Comparison of ENCODE assay signal across 14 cellular contexts in genomic region chr22:20522134-20522827, GRCh38. TPM values are rescaled to one million over a fixed set of nuclear protein-coding genes. Genes with fewer than 3 reads are reported as not detected.
DNase-seq lines count a peak whose midpoint lies in the region; ATAC-seq lines count a peak whose summit lies in the region.
"Had no signal": no experiment of that assay in that cellular context is flagged by ENCODE, and none has a peak within 500 bp of the region (broad histone marks: within the 10 kb centered on the region; RNA-seq: fewer than 3 reads in every experiment).

No MANE protein-coding gene starts in this region.

- H2BK5ac ChIP-seq in trophoblast cell (ENCODE audit: low read depth, low read length, poor library complexity), result no peak overlapping the region

- peaks cover 4% of the 10 kb centered on the region for H3K79me1 ChIP-seq in trophoblast cell (ENCODE audit: low read length)

- no peak overlapping the region for H3K23ac ChIP-seq in trophoblast cell (ENCODE audit: low read length)

- H3K27ac ChIP-seq in epithelial cell of prostate, result peak overlapping the region; percentile 98
- no peak overlapping the region for H3K27ac ChIP-seq in trophoblast cell (ENCODE audit: low read depth, low read length)

- peaks cover 11% of the 10 kb centered on the region for H3K79me2 ChIP-seq in trophoblast cell (ENCODE audit: control insufficient read depth, insufficient read depth, low read length, poor library complexity)

- H3K18ac ChIP-seq in trophoblast cell (ENCODE audit: low read length), result peak overlapping the region; percentile 17

- no peaks in the 10 kb centered on the region for H3K9me3 ChIP-seq in trophoblast cell (ENCODE audit: insufficient read depth, low read depth, low read length)

- H3K4ac ChIP-seq in trophoblast cell (ENCODE audit: low read depth, low read length), result peak overlapping the region; percentile 64

- no CpG with 5 or more reads among the region's 7 CpGs for WGBS in trophoblast cell (ENCODE audit: extremely low coverage, insufficient coverage, insufficient read length)

- no peak overlapping the region for H3K4me2 ChIP-seq in trophoblast cell (ENCODE audit: low read length)

- peaks cover 52% of the 10 kb centered on the region for H3K36me3 Mint-ChIP-seq in activated CD4-positive, alpha-beta T cell treated with anti-CD3 and anti-CD28 coated beads, Interleukin-2, amount 10 ng/mL, durations not matched to agents 7 days and 5 days (ENCODE audit: low read depth)
- H3K36me3 Mint-ChIP-seq in T-cell, result peaks cover 35% of the 10 kb centered on the region

- peaks cover 24 to 31% of the 10 kb centered on the region in 2 experiments for H3K36me3 ChIP-seq in trophoblast cell (ENCODE audit: control insufficient read depth in 1 of 2, insufficient read depth in 2 of 2, low read length in 2 of 2)

- H3K4me1 Mint-ChIP-seq in activated CD4-positive, alpha-beta T cell treated with anti-CD3 and anti-CD28 coated beads, Interleukin-2, amount 10 ng/mL, durations not matched to agents 7 days and 5 days, result peaks cover 61% of the 10 kb centered on the region
- H3K4me1 Mint-ChIP-seq in T-cell, result peaks cover 76 to 80% (median 80%) of the 10 kb centered on the region in 3 donors

- H3K27me3 ChIP-seq in trophoblast cell (ENCODE audit: insufficient read depth, low read length), result no peaks in the 10 kb centered on the region

- H2BK120ac ChIP-seq in trophoblast cell (ENCODE audit: insufficient read depth, low read length, poor library complexity), result no peak overlapping the region

- no peak overlapping the region for H4K12ac ChIP-seq in trophoblast cell (ENCODE audit: low read depth, low read length)

- H3K4me1 ChIP-seq in trophoblast cell (ENCODE audit: control insufficient read depth in 1 of 2, insufficient read depth in 2 of 2, low read length in 2 of 2), result peaks cover 5% of the 10 kb centered on the region in 2 experiments

- no peak overlapping the region for H2AK5ac ChIP-seq in trophoblast cell (ENCODE audit: low read length)

- H2AFZ ChIP-seq in trophoblast cell (ENCODE audit: insufficient read depth, low read length, poor library complexity), result no peak overlapping the region

- H3K9me3 Mint-ChIP-seq in activated CD4-positive, alpha-beta T cell treated with anti-CD3 and anti-CD28 coated beads, Interleukin-2, amount 10 ng/mL, durations not matched to agents 7 days and 5 days, result no peaks in the 10 kb centered on the region
- no peaks in the 10 kb centered on the region for H3K9me3 Mint-ChIP-seq in T-cell

- no peak overlapping the region for H3K14ac ChIP-seq in trophoblast cell (ENCODE audit: low read length)

- H3K27ac Mint-ChIP-seq in activated CD4-positive, alpha-beta T cell treated with anti-CD3 and anti-CD28 coated beads, Interleukin-2, amount 10 ng/mL, durations not matched to agents 7 days and 5 days, result peak overlapping the region; percentile 74
- peak overlapping the region; percentile 84 to 89 for H3K27ac Mint-ChIP-seq in T-cell

- CTCF ChIA-PET in activated CD4-positive, alpha-beta T cell treated with anti-CD3 and anti-CD28 coated beads, Interleukin-2, amount 10 ng/mL, durations not matched to agents 7 days and 5 days (lab: Charles Lee), result no interaction called here
- CTCF ChIA-PET in T-cell (lab: Charles Lee), result interaction anchor here in 1 of 2 donors (0.6 kb wide), 1 partner anchor 15 kb away, joined by 3 read pairs; the partner anchor contains the start of gene MED15

- no peak overlapping the region for H4K91ac ChIP-seq in trophoblast cell (ENCODE audit: low read depth, low read length)

- H3K9ac ChIP-seq in trophoblast cell (ENCODE audit: low read length), result no peak overlapping the region

- POLR2A ChIA-PET in activated CD4-positive, alpha-beta T cell treated with anti-CD3 and anti-CD28 coated beads, Interleukin-2, amount 10 ng/mL, durations not matched to agents 7 days and 5 days (lab: Charles Lee), result no interaction called here
- POLR2A ChIA-PET in T-cell (lab: Charles Lee), result no interaction called here

- no peak overlapping the region for H2BK12ac ChIP-seq in trophoblast cell (ENCODE audit: low read length)

- H3K4me3 Mint-ChIP-seq in activated CD4-positive, alpha-beta T cell treated with anti-CD3 and anti-CD28 coated beads, Interleukin-2, amount 10 ng/mL, durations not matched to agents 7 days and 5 days, result no peak overlapping the region
- peak overlapping the region in 2 of 3 donors; percentile 40 to 51 for H3K4me3 Mint-ChIP-seq in T-cell

- no peak for DNase-seq in activated CD4-positive, alpha-beta T cell treated with anti-CD3 and anti-CD28 coated beads, Interleukin-2, amount 10 ng/mL, durations not matched to agents 7 days and 5 days
- no peak for DNase-seq in activated CD4-positive, alpha-beta T cell treated with anti-CD3 and anti-CD28 coated beads for 4 hours
- DNase-seq in T-cell (no peak), epithelial cell of prostate (ENCODE audit: low read depth, low spot score) (no peak), trophoblast cell (no peak), NCI-H2227 (lab: John Stamatoyannopoulos, UW; ENCODE audit: unreplicated experiment) (no peak), NOMO-1 treated with dmso at 0.1 percent for 144 hours (lab: John Stamatoyannopoulos, UW; ENCODE audit: unreplicated experiment) (no peak)
- DNase-seq: ACHN, activated gamma-delta T cell treated with Interleukin-2 at 50 U/mL for 16 hours, NCI-H1417, NCI-H345, occipital lobe had no signal

- H4K8ac ChIP-seq in trophoblast cell (ENCODE audit: low read depth, low read length), result no peak overlapping the region

- ATAC-seq in T-cell (replicated peaks in 1 of 4) (no peak), HG03354 (IDR thresholded peaks at IDR 0.05; ENCODE audit: poor library complexity, severe bottlenecking, unreplicated experiment) (no peak)
- ATAC-seq: HepG2 had no signal

- H3K27me3 Mint-ChIP-seq in activated CD4-positive, alpha-beta T cell treated with anti-CD3 and anti-CD28 coated beads, Interleukin-2, amount 10 ng/mL, durations not matched to agents 7 days and 5 days, result no peaks in the 10 kb centered on the region
- no peaks in the 10 kb centered on the region for H3K27me3 Mint-ChIP-seq in T-cell

- H3K4me3 ChIP-seq in trophoblast cell (ENCODE audit: low read depth, low read length), result no peak overlapping the region

RNA-seq across cellular contexts. Expression of gene MED15, which starts 14.9 kb away (rescaled TPM):
- total RNA-seq in activated CD4-positive, alpha-beta T cell treated with anti-CD3 and anti-CD28 coated beads, Interleukin-2, amount 10 ng/mL, durations not matched to agents 7 days and 5 days, result 100 to 1,000 TPM; 141 to 182 TPM
- total RNA-seq in T-cell, result 100 to 1,000 TPM; 214 to 317 (median 262) TPM
- 85.5 and 85.6 TPM in 2 replicates for polyA plus RNA-seq in trophoblast cell (2013)

RNA-seq across cellular contexts. Expression of gene KLHL22, which starts 26.7 kb away (rescaled TPM):
- total RNA-seq in activated CD4-positive, alpha-beta T cell treated with anti-CD3 and anti-CD28 coated beads, Interleukin-2, amount 10 ng/mL, durations not matched to agents 7 days and 5 days, result 10 to 100 TPM; 38.7 to 40.1 TPM
- total RNA-seq in T-cell, result 10 to 100 TPM; 42.0 to 57.8 (median 47.1) TPM
- 9.3 and 10.9 TPM in 2 replicates for polyA plus RNA-seq in trophoblast cell (2013)
